ENCODE assay signal across 9 cellular contexts in the genomic region with DNA sequence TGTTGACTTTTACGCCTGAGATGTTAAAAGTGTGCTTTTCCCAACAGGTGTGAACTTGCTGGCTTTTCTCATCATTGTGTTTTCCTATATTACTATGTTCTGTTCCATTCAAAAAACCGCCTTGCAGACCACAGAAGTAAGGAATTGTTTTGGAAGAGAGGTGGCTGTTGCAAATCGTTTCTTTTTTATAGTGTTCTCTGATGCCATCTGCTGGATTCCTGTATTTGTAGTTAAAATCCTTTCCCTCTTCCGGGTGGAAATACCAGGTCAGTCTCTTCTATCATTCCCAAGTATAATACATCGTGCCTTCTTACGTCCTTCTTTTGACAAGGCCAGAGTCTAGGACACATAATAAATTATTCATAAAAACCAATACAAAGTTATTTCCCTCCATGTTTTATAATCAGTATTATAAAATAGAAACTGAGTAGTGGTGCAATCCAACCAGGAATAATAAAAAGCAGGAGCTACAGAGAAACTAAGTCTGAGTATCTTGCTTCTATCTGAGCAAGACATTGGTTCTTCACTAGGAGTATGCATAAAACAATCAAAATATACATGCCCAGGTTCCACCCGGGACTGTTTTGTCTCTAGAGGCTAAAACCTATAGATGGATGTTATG. TPM values are rescaled to one million over a fixed set of nuclear protein-coding genes. Genes with fewer than 3 reads are reported as not detected.
A peak's percentile ranks its signal among the peaks of the same experiment; 100 is the strongest.
DNase-seq lines count a peak whose midpoint lies in the region; ATAC-seq and TF ChIP-seq lines count a peak whose summit lies in the region.
"Had no signal": no experiment of that assay in that cellular context is flagged by ENCODE, and none has a peak within 500 bp of the region (broad histone marks: within the 10 kb centered on the region; RNA-seq: fewer than 3 reads in every experiment).

No MANE protein-coding gene starts in this region.

- ATAC-seq in CD4-positive, alpha-beta T cell (ENCODE audit: poor library complexity): no peak
- ATAC-seq in HG03460 (IDR thresholded peaks at IDR 0.05; ENCODE audit: unreplicated experiment): no peak

- peaks cover 7% of the 10 kb centered on the region for H3K4me1 Mint-ChIP-seq in CD4-positive, alpha-beta T cell (ENCODE audit: low read depth)

- H3K27me3 ChIP-seq in CD4-positive, alpha-beta T cell (ENCODE audit: control insufficient read depth, insufficient read depth, low read length): no peaks in the 10 kb centered on the region

- H3K27ac ChIP-seq in RWPE1: no peak overlapping the region
- no peak overlapping the region for H3K27ac ChIP-seq in CD4-positive, alpha-beta T cell (ENCODE audit: low read depth, low read length)

- POLR2A ChIA-PET in RWPE1 (lab: Yijun Ruan, JAX; ENCODE audit: low non-redundant PET): no interaction called here
- POLR2A ChIA-PET in CD4-positive, alpha-beta T cell (lab: Charles Lee): no interaction called here

- H3K9me3 ChIP-seq in CD4-positive, alpha-beta T cell (ENCODE audit: control insufficient read depth, low read length): no peaks in the 10 kb centered on the region

- CTCF ChIA-PET in RWPE1 (lab: Yijun Ruan, JAX): no interaction called here
- CTCF ChIA-PET in CD4-positive, alpha-beta T cell (lab: Charles Lee): no interaction called here

- intact Hi-C loops in CD4-positive, alpha-beta T cell (cut with DNase I, micrococcal nuclease): no loop called here

- DNase-seq in NCI-H2081 (lab: John Stamatoyannopoulos, UW): peak; percentile 23 to 49
- no peak for DNase-seq in NCI-H2081 treated with DMSO at 0.1 percent for 48 hours (lab: John Stamatoyannopoulos, UW)
- DNase-seq in RWPE1 (ENCODE audit: low spot score): peak; percentile 36
- DNase-seq in foreskin melanocyte: peak; percentile 29
- DNase-seq in stromal cell of bone marrow (ENCODE audit: low read depth): peak; percentile 52
- DNase-seq in CD4-positive, alpha-beta T cell: no peak
- no peak for DNase-seq in NK-92 (lab: John Stamatoyannopoulos, UW; ENCODE audit: unreplicated experiment)
- DNase-seq: RPMI8226 had no signal

- no peak overlapping the region for H3K4me3 Mint-ChIP-seq in CD4-positive, alpha-beta T cell

- H3K36me3 Mint-ChIP-seq in CD4-positive, alpha-beta T cell (ENCODE audit: low read depth): no peaks in the 10 kb centered on the region

- TF ChIP-seq CTCF in RWPE1 (conservative IDR thresholded peaks at IDR 0.05; ENCODE audit: low read depth): peak; percentile 46
- no peak for TF ChIP-seq CTCF in CD4-positive, alpha-beta T cell (IDR thresholded peaks at IDR 0.05)

- no peaks in the 10 kb centered on the region for H3K9me3 Mint-ChIP-seq in CD4-positive, alpha-beta T cell

- H3K27me3 Mint-ChIP-seq in CD4-positive, alpha-beta T cell: no peaks in the 10 kb centered on the region

- H3K27ac Mint-ChIP-seq in CD4-positive, alpha-beta T cell: no peak overlapping the region

RNA-seq across cellular contexts. Expression of a gene that starts 57.9 kb away (rescaled TPM):
- total RNA-seq in CD4-positive, alpha-beta T cell: not detected

Comparison
In these comparisons a context has a peak if more than half of its experiments do, and no peak if none do; other contexts are left out.
1. DNase-seq: peak in NCI-H2081 (2 of 2), RWPE1 (single experiment), foreskin melanocyte (single experiment) and stromal cell of bone marrow (single experiment); none in NCI-H2081 treated with DMSO at 0.1 percent for 48 hours (single experiment), CD4-positive, alpha-beta T cell (0 of 10) and NK-92 (single experiment).